Comparison of ENCODE assay signal across 8 cellular contexts in genomic region chr14:45083979-45084722, GRCh38. TPM values are rescaled to one million over a fixed set of nuclear protein-coding genes. Genes with fewer than 3 reads are reported as not detected.
DNase-seq lines count a peak whose midpoint lies in the region; ATAC-seq and TF ChIP-seq lines count a peak whose summit lies in the region.

Gene PRPF39 (plus strand): TSS chr14:45084116. CDS start chr14:45095240, 11,124 bp downstream.

- peaks cover 11% of the 10 kb centered on the region for H3K36me3 Mint-ChIP-seq in activated naive CD8-positive, alpha-beta T cell

- H3K4me3 Mint-ChIP-seq in activated naive CD8-positive, alpha-beta T cell, result peak within 1 kb of the TSS; percentile 97

- no peaks in the 10 kb centered on the region for H3K9me3 Mint-ChIP-seq in activated naive CD8-positive, alpha-beta T cell (ENCODE audit: low read depth)

- peak; percentile 95 for DNase-seq in NCI-H1092 treated with DMSO at 0.1 percent for 48 hours (lab: John Stamatoyannopoulos, UW)
- DNase-seq in SKM-1 treated with dmso at 0.1 percent for 144 hours (lab: John Stamatoyannopoulos, UW; ENCODE audit: unreplicated experiment), result peak; percentile 63
- peak; percentile 96 for DNase-seq in glomerular visceral epithelial cell (ENCODE audit: extremely low spot score)
- DNase-seq in omental fat pad (ENCODE audit: low spot score), result peak; percentile 88

- H3K27me3 Mint-ChIP-seq in activated naive CD8-positive, alpha-beta T cell, result no peaks in the 10 kb centered on the region

- ATAC-seq in HG02623 (IDR thresholded peaks at IDR 0.05; ENCODE audit: unreplicated experiment), result peak; percentile 88
- peak; percentile 98 for ATAC-seq in omental fat pad (ENCODE audit: low FRiP score)

- no peak within 1 kb of the TSS for H3K27ac ChIP-seq in temporal lobe (ENCODE audit: low read depth, low read length)

- peak within 1 kb of the TSS; percentile 95 for H3K27ac Mint-ChIP-seq in activated naive CD8-positive, alpha-beta T cell

- peaks cover 52% of the 10 kb centered on the region for H3K4me1 Mint-ChIP-seq in activated naive CD8-positive, alpha-beta T cell (ENCODE audit: low read depth)

- no peak for TF ChIP-seq CTCF in omental fat pad (IDR thresholded peaks at IDR 0.05)

- peak; percentile 97 for TF ChIP-seq POLR2A in GM10847 (IDR thresholded peaks at IDR 0.05; ENCODE audit: extremely low read depth, insufficient read length)

RNA-seq across cellular contexts. Expression of gene PRPF39, which starts in this region (rescaled TPM):
- total RNA-seq in omental fat pad, result 10 to 100 TPM; 23.1 to 32.2 (median 27.7) TPM
- total RNA-seq in temporal lobe, result 38.8 TPM
